2 cellular contexts compared by ENCODE assay signal in the genomic region with DNA sequence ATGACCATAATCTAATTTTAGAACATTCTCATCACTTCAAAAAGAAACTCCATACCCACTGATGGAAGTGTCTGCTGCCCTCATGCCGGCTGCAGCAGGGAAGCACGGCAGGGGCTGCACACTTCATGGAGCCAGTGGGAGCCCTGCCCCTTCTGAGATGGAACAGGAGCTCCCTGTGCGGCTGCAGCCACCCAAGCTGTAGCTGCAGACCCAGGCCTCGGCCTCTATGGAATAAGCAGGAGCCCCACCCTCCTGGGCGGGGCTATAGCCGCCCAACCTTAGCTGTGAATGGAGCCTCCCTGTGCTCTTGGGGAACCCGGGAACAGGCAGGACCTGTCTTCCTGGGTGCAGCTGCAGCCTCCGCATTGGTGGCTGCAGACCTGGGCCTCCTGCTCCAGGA.
TF ChIP-seq lines count a peak whose summit lies in the region.

No MANE protein-coding gene starts in this region.

TF ChIP-seq in HEK293, 187 proteins besides CTCF, POLR2A, EP300 and RAD21:
- peak; percentile 60; the same call in 1 of the 2 replicates for TF ChIP-seq ZIC2 (tag by site-specific recombination; IDR thresholded peaks at IDR 0.05)
- no peak for TF ChIP-seq PRDM4 (tag by site-specific recombination; IDR thresholded peaks at IDR 0.05)
- TF ChIP-seq ZFP69B (tag by site-specific recombination; IDR thresholded peaks at IDR 0.05) = no peak
- 0 out of 2 replicates have a peak, but pooled peaks have one; percentile 32 for TF ChIP-seq SP2 (tag by site-specific recombination; IDR thresholded peaks at IDR 0.05)
- TF ChIP-seq ZBTB48 (tag by site-specific recombination; IDR thresholded peaks at IDR 0.05) = no peak
- 0 out of 2 replicates have a peak, but pooled peaks have one; percentile 21 for TF ChIP-seq KLF1 (tag by site-specific recombination; IDR thresholded peaks at IDR 0.05)
- no peak for TF ChIP-seq BCL11A (tag by site-specific recombination; IDR thresholded peaks at IDR 0.05; ENCODE audit: low read depth)
- TF ChIP-seq IKZF3 (tag by site-specific recombination; IDR thresholded peaks at IDR 0.05) = no peak
- no peak for TF ChIP-seq ZNF501 (tag by site-specific recombination; IDR thresholded peaks at IDR 0.05)
- TF ChIP-seq ZNF16 (tag by site-specific recombination; IDR thresholded peaks at IDR 0.05; ENCODE audit: low read depth) = no peak

TF ChIP-seq in K562, 482 proteins besides CTCF, POLR2A, EP300 and RAD21:
- TF ChIP-seq CBFA2T2 (conservative IDR thresholded peaks at IDR 0.05) = no peak
- TF ChIP-seq ZC3H11A (IDR thresholded peaks at IDR 0.05; ENCODE audit: low read depth, low read length) = no peak
- no peak for TF ChIP-seq ETV5 (CRISPR knock-in tag; IDR thresholded peaks at IDR 0.05; ENCODE audit: low read depth)
- no peak for TF ChIP-seq TEAD2 (tag; IDR thresholded peaks at IDR 0.05)
- TF ChIP-seq MTF1 (CRISPR knock-in tag; IDR thresholded peaks at IDR 0.05; ENCODE audit: borderline replicate concordance) = no peak
- no peak for TF ChIP-seq U2AF1 (optimal IDR thresholded peaks at IDR 0.05; ENCODE audit: low read depth, low read length)
- TF ChIP-seq ZNF12 (CRISPR knock-in tag; IDR thresholded peaks at IDR 0.05) = no peak
- TF ChIP-seq NKRF (IDR thresholded peaks at IDR 0.05; ENCODE audit: borderline replicate concordance) = no peak
- TF ChIP-seq ZNF717 (CRISPR knock-in tag; IDR thresholded peaks at IDR 0.05) = no peak
- no peak for TF ChIP-seq PCBP2 (IDR thresholded peaks at IDR 0.05; ENCODE audit: low read depth, low read length, poor library complexity, severe bottlenecking)
- TF ChIP-seq GABPB2 (CRISPR knock-in tag; conservative IDR thresholded peaks at IDR 0.05) = no peak
